Comparison of ENCODE assay signal across 1 cellular context in the genomic region with DNA sequence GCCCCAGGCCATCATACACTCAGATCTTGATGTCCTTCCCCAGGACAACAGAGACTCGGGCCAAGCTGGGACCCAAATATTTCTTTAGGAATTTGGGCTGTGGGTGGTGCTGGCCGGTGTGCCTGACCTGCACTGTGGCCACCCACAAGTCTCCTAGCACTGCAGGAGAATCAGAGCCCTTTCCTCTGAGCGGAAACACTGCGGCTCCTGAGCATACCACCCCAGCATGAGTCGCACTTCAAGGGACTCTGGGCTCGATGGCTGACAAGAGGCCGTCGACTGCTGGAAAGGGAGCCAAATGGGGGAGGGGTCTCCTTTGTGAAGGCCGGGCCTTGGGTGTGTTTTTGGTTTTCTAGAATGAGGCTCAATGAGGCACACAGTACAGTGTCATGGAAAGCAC.
TF ChIP-seq lines count a peak whose summit lies in the region.

No MANE protein-coding gene starts in this region.

TF ChIP-seq in H1, 55 proteins besides CTCF, POLR2A, EP300 and RAD21:
- TF ChIP-seq, protein P1, sequence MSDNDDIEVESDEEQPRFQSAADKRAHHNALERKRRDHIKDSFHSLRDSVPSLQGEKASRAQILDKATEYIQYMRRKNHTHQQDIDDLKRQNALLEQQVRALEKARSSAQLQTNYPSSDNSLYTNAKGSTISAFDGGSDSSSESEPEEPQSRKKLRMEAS (IDR thresholded peaks at IDR 0.05) = 0 out of 2 replicates have a peak, but pooled peaks have one; percentile 25
- no peak for TF ChIP-seq BRCA1 (IDR thresholded peaks at IDR 0.05; ENCODE audit: low read depth, low read length)
- TF ChIP-seq SP4 (IDR thresholded peaks at IDR 0.05; ENCODE audit: low read length) = no peak
- TF ChIP-seq SIRT6 (IDR thresholded peaks at IDR 0.05; ENCODE audit: low read length) = no peak
- TF ChIP-seq CHD2 (IDR thresholded peaks at IDR 0.05; ENCODE audit: low read length) = no peak
- no peak for TF ChIP-seq TBP (IDR thresholded peaks at IDR 0.05; ENCODE audit: low read depth, low read length)
- no peak for TF ChIP-seq ZNF274 (IDR thresholded peaks at IDR 0.05; ENCODE audit: borderline replicate concordance, extremely low read depth, low read length)
- TF ChIP-seq, protein P2, sequence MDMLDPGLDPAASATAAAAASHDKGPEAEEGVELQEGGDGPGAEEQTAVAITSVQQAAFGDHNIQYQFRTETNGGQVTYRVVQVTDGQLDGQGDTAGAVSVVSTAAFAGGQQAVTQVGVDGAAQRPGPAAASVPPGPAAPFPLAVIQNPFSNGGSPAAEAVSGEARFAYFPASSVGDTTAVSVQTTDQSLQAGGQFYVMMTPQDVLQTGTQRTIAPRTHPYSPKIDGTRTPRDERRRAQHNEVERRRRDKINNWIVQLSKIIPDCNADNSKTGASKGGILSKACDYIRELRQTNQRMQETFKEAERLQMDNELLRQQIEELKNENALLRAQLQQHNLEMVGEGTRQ (IDR thresholded peaks at IDR 0.05; ENCODE audit: low read length) = no peak
